ENCODE assay signal across 1 cellular context in genomic region chr1:199931666-199932377, GRCh38.
TF ChIP-seq lines count a peak whose summit lies in the region.

No MANE protein-coding gene starts in this region.

TF ChIP-seq in K562, 482 proteins besides CTCF, POLR2A, EP300 and RAD21 (continued from another document and continues in another):
- TF ChIP-seq PATZ1 (CRISPR knock-in tag; IDR thresholded peaks at IDR 0.05; ENCODE audit: borderline replicate concordance) (no peak), CBX5 (IDR thresholded peaks at IDR 0.05; ENCODE audit: borderline replicate concordance, low read depth) (no peak), GABPB2 (CRISPR knock-in tag; conservative IDR thresholded peaks at IDR 0.05) (no peak), DIDO1 (tag; IDR thresholded peaks at IDR 0.05; ENCODE audit: low read depth) (peak; percentile 80), MGA (IDR thresholded peaks at IDR 0.05) (peak; percentile 46), RCOR1 (IDR thresholded peaks at IDR 0.05; ENCODE audit: borderline replicate concordance in 1 of 2, low read depth in 2 of 2, low read length in 2 of 2) (no peak), EGR1 (conservative IDR thresholded peaks at IDR 0.05) (no peak), HMGXB4 (CRISPR knock-in tag; IDR thresholded peaks at IDR 0.05) (no peak), STAG1 (CRISPR knock-in tag; IDR thresholded peaks at IDR 0.05; ENCODE audit: borderline replicate concordance) (no peak), VEZF1 (CRISPR knock-in tag; IDR thresholded peaks at IDR 0.05) (peak; percentile 84), RBFOX2 (IDR thresholded peaks at IDR 0.05; ENCODE audit: low read depth, low read length) (no peak), NR2C1 (IDR thresholded peaks at IDR 0.05) (no peak; the same call in 1 of the 2 replicates), NR2C1 (tag; IDR thresholded peaks at IDR 0.05) (peak; percentile 65), MAFK (IDR thresholded peaks at IDR 0.05; ENCODE audit: low read length) (no peak), CXXC5 (CRISPR knock-in tag; IDR thresholded peaks at IDR 0.05) (0 out of 2 replicates have a peak, but pooled peaks have one; percentile 26), ZNF121 (CRISPR knock-in tag; conservative IDR thresholded peaks at IDR 0.05) (no peak), MTA3 (IDR thresholded peaks at IDR 0.05; ENCODE audit: borderline replicate concordance) (no peak), CHD2 (IDR thresholded peaks at IDR 0.05; ENCODE audit: low read depth, low read length) (no peak), L3MBTL2 (IDR thresholded peaks at IDR 0.05) (peak; percentile 76), NR2C2 (CRISPR knock-in tag; IDR thresholded peaks at IDR 0.05) (no peak), NR2C2 (tag; IDR thresholded peaks at IDR 0.05) (peak; percentile 78), NR4A1 (CRISPR knock-in tag; IDR thresholded peaks at IDR 0.05) (no peak), NR4A1 (tag; IDR thresholded peaks at IDR 0.05) (peak; percentile 78; the same call in 1 of the 2 replicates), MXI1 (IDR thresholded peaks at IDR 0.05; ENCODE audit: low read depth, low read length) (0 out of 2 replicates have a peak, but pooled peaks have one; percentile 26), YY1 (IDR thresholded peaks at IDR 0.05; ENCODE audit: borderline replicate concordance in 1 of 3, control insufficient read depth in 1 of 3, extremely low read depth in 1 of 3, insufficient read depth in 3 of 3, insufficient read length in 1 of 3, insufficient replicate concordance in 2 of 3, low read depth in 1 of 3, low read length in 2 of 3) (peak in 1 of 3 experiments; percentile 43), HCFC1 (IDR thresholded peaks at IDR 0.05; ENCODE audit: low read depth, low read length) (peak; percentile 58), CREB3L1 (IDR thresholded peaks at IDR 0.05; ENCODE audit: borderline replicate concordance, low read depth) (peak; percentile 32; the same call in 1 of the 2 replicates), CREM (IDR thresholded peaks at IDR 0.05; ENCODE audit: low read depth) (peak; percentile 64), E2F6 (IDR thresholded peaks at IDR 0.05; ENCODE audit: borderline replicate concordance in 1 of 2, extremely low read depth in 1 of 2, insufficient read depth in 1 of 2, insufficient read length in 1 of 2, low read depth in 1 of 2, low read length in 1 of 2, poor library complexity in 1 of 2, severe bottlenecking in 1 of 2) (peak in 1 of 2 experiments; percentile 44)
